ENCODE assay signal across 12 cellular contexts in genomic region chr17:7029659-7030058, GRCh38. TPM values are rescaled to one million over a fixed set of nuclear protein-coding genes. Genes with fewer than 3 reads are reported as not detected.
DNase-seq lines count a peak whose midpoint lies in the region; ATAC-seq, FAIRE-seq and TF ChIP-seq lines count a peak whose summit lies in the region.
"Had no signal": no experiment of that assay in that cellular context is flagged by ENCODE, and none has a peak within 500 bp of the region (broad histone marks: within the 10 kb centered on the region; RNA-seq: fewer than 3 reads in every experiment).

No MANE protein-coding gene starts in this region.

- POLR2A ChIA-PET in activated CD4-positive, alpha-beta T cell treated with anti-CD3 and anti-CD28 coated beads, Interleukin-2, amount 10 ng/mL, durations not matched to agents 7 days and 5 days (lab: Charles Lee), result no interaction called here

- H3K4me1 ChIP-seq in testis, result peaks cover 1% of the 10 kb centered on the region
- H3K4me1 ChIP-seq: pancreas had no signal

- FAIRE-seq in GM18507 (lab: Jason Lieb, UNC), result peak; percentile 48
- FAIRE-seq: astrocyte, pancreas had no signal

- H3K27me3 Mint-ChIP-seq in activated CD4-positive, alpha-beta T cell treated with anti-CD3 and anti-CD28 coated beads, Interleukin-2, amount 10 ng/mL, durations not matched to agents 7 days and 5 days, result no peaks in the 10 kb centered on the region
- peaks cover 25% of the 10 kb centered on the region for H3K27me3 Mint-ChIP-seq in endothelial cell (ENCODE audit: unreplicated experiment)

- 85 to 92% methylated on average over 7 to 8 of the region's 8 CpGs for WGBS in testis, 2 donors

- ATAC-seq in GM21367 (IDR thresholded peaks at IDR 0.05; ENCODE audit: unreplicated experiment), result no peak
- ATAC-seq: pancreas had no signal

- H3K27ac Mint-ChIP-seq in activated CD4-positive, alpha-beta T cell treated with anti-CD3 and anti-CD28 coated beads, Interleukin-2, amount 10 ng/mL, durations not matched to agents 7 days and 5 days, result peak overlapping the region; percentile 92
- peak overlapping the region; percentile 97 for H3K27ac Mint-ChIP-seq in endothelial cell (ENCODE audit: unreplicated experiment)

- H3K27me3 ChIP-seq in testis, result no peaks in the 10 kb centered on the region
- H3K27me3 ChIP-seq: pancreas had no signal

- no peaks in the 10 kb centered on the region for H3K36me3 ChIP-seq in testis (ENCODE audit: low read depth, missing control alignments)
- H3K36me3 ChIP-seq: pancreas had no signal

- H3K4me3 Mint-ChIP-seq in activated CD4-positive, alpha-beta T cell treated with anti-CD3 and anti-CD28 coated beads, Interleukin-2, amount 10 ng/mL, durations not matched to agents 7 days and 5 days, result peak overlapping the region; percentile 58
- H3K4me3 Mint-ChIP-seq in endothelial cell (ENCODE audit: unreplicated experiment), result peak overlapping the region; percentile 73

- peaks cover 59% of the 10 kb centered on the region for H3K4me1 Mint-ChIP-seq in activated CD4-positive, alpha-beta T cell treated with anti-CD3 and anti-CD28 coated beads, Interleukin-2, amount 10 ng/mL, durations not matched to agents 7 days and 5 days
- peaks cover 75% of the 10 kb centered on the region for H3K4me1 Mint-ChIP-seq in endothelial cell (ENCODE audit: unreplicated experiment)

- peaks cover 8% of the 10 kb centered on the region for H3K9me3 Mint-ChIP-seq in activated CD4-positive, alpha-beta T cell treated with anti-CD3 and anti-CD28 coated beads, Interleukin-2, amount 10 ng/mL, durations not matched to agents 7 days and 5 days
- H3K9me3 Mint-ChIP-seq in endothelial cell (ENCODE audit: unreplicated experiment), result no peaks in the 10 kb centered on the region

- TF ChIP-seq CTCF in endothelial cell (IDR thresholded peaks at IDR 0.05; ENCODE audit: unreplicated experiment) (no peak), testis (IDR thresholded peaks at IDR 0.05) (no peak)

- no peak for DNase-seq in GM18507 (ENCODE audit: extremely low spot score, insufficient read length, low read depth)
- peak; percentile 67 for DNase-seq in activated CD4-positive, alpha-beta T cell treated with anti-CD3 and anti-CD28 coated beads, Interleukin-2, amount 10 ng/mL, durations not matched to agents 7 days and 5 days
- peak; percentile 58 for DNase-seq in endothelial cell (ENCODE audit: low spot score)
- DNase-seq in stimulated activated CD4-positive, alpha-beta T cell treated with anti-CD3 and anti-CD28 coated beads, Interleukin-2, amount 100 ng/mL, for 4 hours (ENCODE audit: low read depth), result peak; percentile 57
- DNase-seq in NAMALWA (ENCODE audit: low spot score), result no peak
- no peak for DNase-seq in testis
- DNase-seq in NCI-H774 (lab: John Stamatoyannopoulos, UW), result no peak
- DNase-seq: NCI-H2107, pancreas, SW 1271 had no signal

- H3K27ac ChIP-seq in testis, result no peak overlapping the region
- H3K27ac ChIP-seq: pancreas had no signal

- no peak for TF ChIP-seq POLR2A in testis (IDR thresholded peaks at IDR 0.05)

- no peak overlapping the region for H3K4me3 ChIP-seq in testis
- H3K4me3 ChIP-seq: pancreas had no signal

- intact Hi-C loops in testis (cut with DNase I; ENCODE audit: low total_unique reads), result no loop called here

- CTCF ChIA-PET in activated CD4-positive, alpha-beta T cell treated with anti-CD3 and anti-CD28 coated beads, Interleukin-2, amount 10 ng/mL, durations not matched to agents 7 days and 5 days (lab: Charles Lee), result interaction anchor here (1.8 to 2.1 kb wide), 2 partner anchors 8 to 14 kb away, joined by 5 to 15 read pairs; no protein-coding TSS in a partner anchor

- no peaks in the 10 kb centered on the region for H3K9me3 ChIP-seq in testis
- H3K9me3 ChIP-seq: pancreas had no signal

- peaks cover 11% of the 10 kb centered on the region for H3K36me3 Mint-ChIP-seq in activated CD4-positive, alpha-beta T cell treated with anti-CD3 and anti-CD28 coated beads, Interleukin-2, amount 10 ng/mL, durations not matched to agents 7 days and 5 days (ENCODE audit: low read depth)
- H3K36me3 Mint-ChIP-seq in endothelial cell (ENCODE audit: low read depth, unreplicated experiment), result peaks cover 72% of the 10 kb centered on the region

RNA-seq across cellular contexts. Expression of gene SLC16A13, which starts 6.2 kb away (rescaled TPM):
- total RNA-seq in activated CD4-positive, alpha-beta T cell treated with anti-CD3 and anti-CD28 coated beads, Interleukin-2, amount 10 ng/mL, durations not matched to agents 7 days and 5 days, result 10 to 100 TPM; 18.0 to 19.1 TPM
- total RNA-seq in endothelial cell (ENCODE audit: unreplicated experiment), result 25.8 TPM
- 1 to 10 TPM; 1.9 to 2.2 TPM for total RNA-seq in testis
- polyA plus RNA-seq in testis (ENCODE audit: insufficient read depth, low read depth, low replicate concordance), result 2.0 TPM

RNA-seq across cellular contexts. Expression of gene BCL6B, which starts 6.8 kb away (rescaled TPM):
- total RNA-seq in activated CD4-positive, alpha-beta T cell treated with anti-CD3 and anti-CD28 coated beads, Interleukin-2, amount 10 ng/mL, durations not matched to agents 7 days and 5 days, result under 1 TPM; 0.40 TPM
- total RNA-seq in endothelial cell (ENCODE audit: unreplicated experiment), result 271 TPM
- total RNA-seq in testis, result 1 to 10 TPM; 2.5 to 3.5 TPM
- 4.6 TPM for polyA plus RNA-seq in testis (ENCODE audit: insufficient read depth, low read depth, low replicate concordance)
- total RNA-seq: astrocyte had no signal

RNA-seq across cellular contexts. Expression of gene SLC16A11, which starts 14.2 kb away (rescaled TPM):
- total RNA-seq in activated CD4-positive, alpha-beta T cell treated with anti-CD3 and anti-CD28 coated beads, Interleukin-2, amount 10 ng/mL, durations not matched to agents 7 days and 5 days, result not detected
- total RNA-seq in endothelial cell (ENCODE audit: unreplicated experiment), result 0.33 TPM
- total RNA-seq in testis, result 1 to 10 TPM in 1 of 2 donors, under 1 TPM in 1; 0.55 to 2.0 TPM
- 3.0 TPM for polyA plus RNA-seq in testis (ENCODE audit: insufficient read depth, low read depth, low replicate concordance)
- total RNA-seq: astrocyte had no signal

RNA-seq across cellular contexts. Expression of gene RNASEK, which starts 17.2 kb away (rescaled TPM):
- total RNA-seq in activated CD4-positive, alpha-beta T cell treated with anti-CD3 and anti-CD28 coated beads, Interleukin-2, amount 10 ng/mL, durations not matched to agents 7 days and 5 days, result 100 to 1,000 TPM; 134 to 170 TPM
- total RNA-seq in endothelial cell (ENCODE audit: unreplicated experiment) (249 TPM), testis (100 to 1,000 TPM; 208 to 314 TPM)
- polyA plus RNA-seq in testis (ENCODE audit: insufficient read depth, low read depth, low replicate concordance), result 317 TPM

RNA-seq across cellular contexts. Expression of gene ALOX12, which starts 33.8 kb away (rescaled TPM):
- not detected for total RNA-seq in activated CD4-positive, alpha-beta T cell treated with anti-CD3 and anti-CD28 coated beads, Interleukin-2, amount 10 ng/mL, durations not matched to agents 7 days and 5 days
- not detected for total RNA-seq in endothelial cell (ENCODE audit: unreplicated experiment)
- total RNA-seq in testis, result under 1 TPM; 0.24 to 0.25 TPM
- 0.50 TPM for polyA plus RNA-seq in testis (ENCODE audit: insufficient read depth, low read depth, low replicate concordance)
- total RNA-seq: astrocyte, pancreas had no signal
- polyA plus RNA-seq: pancreas had no signal

Comparison
In these comparisons a context has a peak if more than half of its experiments do, and no peak if none do; other contexts are left out.
1. DNase-seq: peak in activated CD4-positive, alpha-beta T cell treated with anti-CD3 and anti-CD28 coated beads, Interleukin-2, amount 10 ng/mL, durations not matched to agents 7 days and 5 days (single experiment), endothelial cell (single experiment) and stimulated activated CD4-positive, alpha-beta T cell treated with anti-CD3 and anti-CD28 coated beads, Interleukin-2, amount 100 ng/mL, for 4 hours (single experiment); none in GM18507 (single experiment), NAMALWA (single experiment), testis (single experiment) and NCI-H774 (single experiment).
2. RNA of gene BCL6B, which starts 6.8 kb away (total RNA-seq): 271 TPM in endothelial cell (single experiment); 2.5 to 3.5 TPM in testis and 0.40 TPM in activated CD4-positive, alpha-beta T cell treated with anti-CD3 and anti-CD28 coated beads, Interleukin-2, amount 10 ng/mL, durations not matched to agents 7 days and 5 days; every median in the first group is over 10 times any median in the second.